ENCODE assay signal across 24 cellular contexts in genomic region chr21:32492376-32492775, GRCh38.
DNase-seq lines count a peak whose midpoint lies in the region; ATAC-seq, FAIRE-seq and TF ChIP-seq lines count a peak whose summit lies in the region.
"Had no signal": no experiment of that assay in that cellular context is flagged by ENCODE, and none has a peak within 500 bp of the region (broad histone marks: within the 10 kb centered on the region; RNA-seq: fewer than 3 reads in every experiment).

No MANE protein-coding gene starts in this region.

- DNase-seq in H1 (ENCODE audit: low read depth in 1 of 2, low spot score in 2 of 2) (no peak), SK-N-DZ (ENCODE audit: low spot score) (no peak), NCI-H2029 (lab: John Stamatoyannopoulos, UW) (no peak)
- DNase-seq in naive thymus-derived CD4-positive, alpha-beta T cell: no peak
- no peak for DNase-seq in activated T-cell treated with anti-CD3 and anti-CD28 coated beads, Interleukin-2, amount 50 U/mL, for 24 hours
- DNase-seq: ACHN; CD4-positive, alpha-beta T cell; COR-L47; DMS 273 treated with DMSO at 0.1 percent for 48 hours; DMS79 treated with DMSO at 0.1 percent for 48 hours; IMR-90; NCI-H1105; NCI-H146; NCI-H2029 treated with DMSO at 0.1 percent for 48 hours; NCI-H226; NCI-H524; NK-92 treated with Interleukin-12 subunit alpha and Interleukin-12 subunit beta, amount 100 ng/mL, for 24 hours had no signal

- H3K4me1 ChIP-seq in HUES64 (ENCODE audit: insufficient read depth, low read length) (peaks cover 28% of the 10 kb centered on the region), H1 (replicated peaks in 1 of 4; ENCODE audit: control insufficient read depth in 3 of 4, insufficient read depth in 4 of 4, low read length in 3 of 4) (peaks cover 9 to 21% (median 18%) of the 10 kb centered on the region in 4 experiments), thymus (ENCODE audit: control insufficient read depth, insufficient read depth, low read length) (peaks cover 2% of the 10 kb centered on the region)
- H3K4me1 ChIP-seq in naive thymus-derived CD4-positive, alpha-beta T cell (ENCODE audit: control insufficient read depth in 2 of 2, insufficient read depth in 2 of 2, low read length in 2 of 2): peaks cover 0 to 16% of the 10 kb centered on the region in 2 donors
- H3K4me1 ChIP-seq: BLaER1, HAP-1 had no signal

- 0 out of 2 replicates have a peak overlapping the region, but pooled peaks have one; percentile 74 for H2BK15ac ChIP-seq in H1 (ENCODE audit: low read length)

- peak overlapping the region; percentile 69; the same call in 1 of the 2 replicates for H2BK12ac ChIP-seq in H1 (ENCODE audit: low read depth, low read length)

- CTCF ChIA-PET in H1 (lab: Charles Lee; ENCODE audit: partially characterized antibody): interaction anchor here (0.8 to 1.5 kb wide), 3 partner anchors 9 to 90 kb away, joined by 3 to 4 read pairs (median 4); no protein-coding TSS in a partner anchor
- CTCF ChIA-PET in naive thymus-derived CD4-positive, alpha-beta T cell (lab: Charles Lee): no interaction called here

- H3K36me3 ChIP-seq in HUES64 (ENCODE audit: insufficient read depth, low read length) (no peaks in the 10 kb centered on the region), H1 (ENCODE audit: control insufficient read depth in 2 of 4, insufficient read depth in 4 of 4, low read length in 3 of 4) (no peaks in the 10 kb centered on the region), thymus (ENCODE audit: control insufficient read depth, insufficient read depth) (no peaks in the 10 kb centered on the region)
- H3K36me3 ChIP-seq in naive thymus-derived CD4-positive, alpha-beta T cell (ENCODE audit: control insufficient read depth in 2 of 3, insufficient read depth in 3 of 3, low read length in 3 of 3): no peaks in the 10 kb centered on the region
- H3K36me3 ChIP-seq: BLaER1, HAP-1 had no signal

- no peak for TF ChIP-seq EP300 in H1 (IDR thresholded peaks at IDR 0.05; ENCODE audit: borderline replicate concordance in 1 of 2, low read depth in 2 of 2, low read length in 2 of 2)

- H3K4me1 Mint-ChIP-seq in naive thymus-derived CD4-positive, alpha-beta T cell: peaks cover 0 to 11% (median 5%) of the 10 kb centered on the region in 7 donors
- peaks cover 27% of the 10 kb centered on the region for H3K4me1 Mint-ChIP-seq in activated T-cell treated with anti-CD3 and anti-CD28 coated beads, Interleukin-2, amount 50 U/mL, for 24 hours (ENCODE audit: low read depth)

- no peak overlapping the region for H2AFZ ChIP-seq in H1 (ENCODE audit: low read length)

- no peak overlapping the region for H3K56ac ChIP-seq in H1 (replicated peaks; ENCODE audit: insufficient read length, low read depth, low read length)

- H3K27me3 Mint-ChIP-seq in naive thymus-derived CD4-positive, alpha-beta T cell: no peaks in the 10 kb centered on the region
- H3K27me3 Mint-ChIP-seq in activated T-cell treated with anti-CD3 and anti-CD28 coated beads, Interleukin-2, amount 50 U/mL, for 24 hours: no peaks in the 10 kb centered on the region
- H3K27me3 Mint-ChIP-seq: CD4-positive, alpha-beta T cell had no signal

- no peak overlapping the region for H3K23ac ChIP-seq in H1 (ENCODE audit: insufficient read length)

- ATAC-seq in naive thymus-derived CD4-positive, alpha-beta T cell: no peak
- ATAC-seq in HG02610 (IDR thresholded peaks at IDR 0.05; ENCODE audit: unreplicated experiment): no peak

- no peak for TF ChIP-seq CTCF in H1 (IDR thresholded peaks at IDR 0.05; ENCODE audit: control extremely low read depth in 1 of 3, insufficient read depth in 1 of 3, low read depth in 1 of 3, low read length in 3 of 3)

- H3K4me3 Mint-ChIP-seq in naive thymus-derived CD4-positive, alpha-beta T cell: no peak overlapping the region
- H3K4me3 Mint-ChIP-seq in activated T-cell treated with anti-CD3 and anti-CD28 coated beads, Interleukin-2, amount 50 U/mL, for 24 hours: no peak overlapping the region
- H3K4me3 Mint-ChIP-seq: CD4-positive, alpha-beta T cell had no signal

- peak overlapping the region; percentile 32; the same call in 1 of the 2 replicates for H2BK5ac ChIP-seq in H1 (ENCODE audit: low read depth, low read length)

- 85% methylated on average over 3 of the region's 3 CpGs for WGBS in HUES64
- WGBS in H1 (ENCODE audit: extremely low coverage in 1 of 2, insufficient coverage in 1 of 2, insufficient read length in 1 of 2, insufficient replicate concordance in 2 of 2, low coverage in 1 of 2, low lambda C conversion rate in 2 of 2, missing lambda C conversion rate in 1 of 2), 2 experiments: 72% methylated on average over 3 of the region's 3 CpGs; no CpG with 5 or more reads in 1 of the 2 experiments
- WGBS in thymus: 92% methylated on average over 3 of the region's 3 CpGs

- TF ChIP-seq RAD21 in H1 (IDR thresholded peaks at IDR 0.05 in 1 of 2, conservative IDR thresholded peaks at IDR 0.05 in 1 of 2; ENCODE audit: low read depth in 2 of 2, low read length in 2 of 2): no peak

- H2AK5ac ChIP-seq in H1 (ENCODE audit: low read depth, low read length): peak overlapping the region; percentile 25; the same call in 1 of the 2 replicates

- peak overlapping the region; percentile 80 for H3K27ac ChIP-seq in HUES64 (ENCODE audit: low read depth, low read length)
- H3K27ac ChIP-seq in H1 (ENCODE audit: low read depth, low read length): no peak overlapping the region
- peak overlapping the region; percentile 24 for H3K27ac ChIP-seq in naive thymus-derived CD4-positive, alpha-beta T cell (ENCODE audit: low read depth, low read length)
- peak overlapping the region; percentile 74 for H3K27ac ChIP-seq in thymus (ENCODE audit: low read depth)
- H3K27ac ChIP-seq: BLaER1, KMS-11 had no signal

- POLR2A ChIA-PET in H1 (lab: Charles Lee; ENCODE audit: partially characterized antibody): interaction anchor here (1.5 kb wide), 1 partner anchor 9 kb away, joined by 4 read pairs; no protein-coding TSS in a partner anchor
- POLR2A ChIA-PET in naive thymus-derived CD4-positive, alpha-beta T cell (lab: Charles Lee): no interaction called here

- peak overlapping the region; percentile 67 for H4K91ac ChIP-seq in H1 (replicated peaks; ENCODE audit: insufficient read length, low read length)

- H3K27me3 ChIP-seq in HUES64 (ENCODE audit: insufficient read depth, low read length): no peaks in the 10 kb centered on the region
- H3K27me3 ChIP-seq in H1 (replicated peaks in 1 of 4; ENCODE audit: control insufficient read depth in 3 of 4, extremely low read depth in 1 of 4, insufficient read depth in 3 of 4, low read length in 3 of 4): no peaks in the 10 kb centered on the region
- no peaks in the 10 kb centered on the region for H3K27me3 ChIP-seq in naive thymus-derived CD4-positive, alpha-beta T cell (ENCODE audit: control insufficient read depth in 2 of 2, insufficient read depth in 2 of 2, low read length in 2 of 2)
- H3K27me3 ChIP-seq in thymus (ENCODE audit: control insufficient read depth, insufficient read depth): no peaks in the 10 kb centered on the region
- H3K27me3 ChIP-seq: BLaER1 had no signal

- peaks cover 6 to 31% (median 23%) of the 10 kb centered on the region in 5 donors for H3K36me3 Mint-ChIP-seq in naive thymus-derived CD4-positive, alpha-beta T cell
- peaks cover 46% of the 10 kb centered on the region for H3K36me3 Mint-ChIP-seq in activated T-cell treated with anti-CD3 and anti-CD28 coated beads, Interleukin-2, amount 50 U/mL, for 24 hours (ENCODE audit: low read depth)

- H3K79me2 ChIP-seq in H1 (ENCODE audit: control insufficient read depth in 1 of 2, insufficient read depth in 2 of 2, low read length in 2 of 2): no peaks in the 10 kb centered on the region

- no peak for TF ChIP-seq POLR2A in H1 (IDR thresholded peaks at IDR 0.05; ENCODE audit: control extremely low read depth in 1 of 2, low read depth in 2 of 2, low read length in 2 of 2)

- peak overlapping the region; percentile 35 to 51; a peak in 3 of 4 replicates for H3K4me2 ChIP-seq in H1 (ENCODE audit: insufficient read depth in 1 of 2, low read depth in 2 of 2, low read length in 2 of 2)
- H3K4me2 ChIP-seq: BLaER1, KMS-11 had no signal

- H3K9ac ChIP-seq in HUES64 (ENCODE audit: low read depth, low read length) (peak overlapping the region; percentile 15; the same call in 1 of the 2 replicates), H1 (replicated peaks in 1 of 4; ENCODE audit: extremely low read depth in 1 of 4, low read depth in 3 of 4, low read length in 3 of 4) (no peak overlapping the region)
- H3K9ac ChIP-seq: BLaER1, KMS-11 had no signal

- no peaks in the 10 kb centered on the region for H3K79me1 ChIP-seq in H1 (ENCODE audit: low read depth, low read length)

- no peak for FAIRE-seq in H1 (lab: Jason Lieb, UNC)
- FAIRE-seq: GM12891 had no signal

- H3K14ac ChIP-seq in H1 (ENCODE audit: insufficient read length): no peak overlapping the region

- no peak overlapping the region for H3K27ac Mint-ChIP-seq in naive thymus-derived CD4-positive, alpha-beta T cell
- no peak overlapping the region for H3K27ac Mint-ChIP-seq in activated T-cell treated with anti-CD3 and anti-CD28 coated beads, Interleukin-2, amount 50 U/mL, for 24 hours
- H3K27ac Mint-ChIP-seq: CD4-positive, alpha-beta T cell had no signal

- H3K23me2 ChIP-seq in H1 (ENCODE audit: low read depth, low read length): no peaks in the 10 kb centered on the region

- H3K9me3 ChIP-seq in HUES64 (ENCODE audit: insufficient read depth, low read depth, low read length) (no peaks in the 10 kb centered on the region), H1 (ENCODE audit: insufficient read depth in 2 of 2, low read depth in 1 of 2, low read length in 1 of 2) (no peaks in the 10 kb centered on the region), thymus (ENCODE audit: control insufficient read depth) (no peaks in the 10 kb centered on the region)
- no peaks in the 10 kb centered on the region for H3K9me3 ChIP-seq in naive thymus-derived CD4-positive, alpha-beta T cell (ENCODE audit: control insufficient read depth in 2 of 3, low read length in 3 of 3)
- H3K9me3 ChIP-seq: BLaER1, HAP-1 had no signal

- no peak overlapping the region for H4K8ac ChIP-seq in H1 (ENCODE audit: extremely low read depth, insufficient read depth, low read length)

- H4K5ac ChIP-seq in H1 (ENCODE audit: insufficient read length, low read depth, low read length): peak overlapping the region; percentile 23

- peak overlapping the region; percentile 50 for H3K4ac ChIP-seq in H1 (replicated peaks; ENCODE audit: insufficient read length, low read depth, low read length)

- H3K4me3 ChIP-seq in HUES64 (ENCODE audit: low read length) (no peak overlapping the region), H1 (ENCODE audit: extremely low read depth in 1 of 4, insufficient read depth in 2 of 4, low read depth in 3 of 4, low read length in 4 of 4) (no peak overlapping the region), thymus (ENCODE audit: low read length) (no peak overlapping the region)
- H3K4me3 ChIP-seq in naive thymus-derived CD4-positive, alpha-beta T cell (ENCODE audit: low read length): no peak overlapping the region
- H3K4me3 ChIP-seq: BLaER1, HAP-1 had no signal

- H4K20me1 ChIP-seq in H1 (replicated peaks in 1 of 2; ENCODE audit: control insufficient read depth in 1 of 2, insufficient read depth in 2 of 2, low read length in 2 of 2): no peaks in the 10 kb centered on the region
- H4K20me1 ChIP-seq: BLaER1 had no signal

- peak overlapping the region; percentile 57 for H2BK120ac ChIP-seq in H1 (replicated peaks; ENCODE audit: low read depth, low read length)

- H2BK20ac ChIP-seq in H1 (ENCODE audit: low read length): peak overlapping the region; percentile 98

- peaks cover 0 to 7% (median 0%) of the 10 kb centered on the region in 11 donors for H3K9me3 Mint-ChIP-seq in naive thymus-derived CD4-positive, alpha-beta T cell
- no peaks in the 10 kb centered on the region for H3K9me3 Mint-ChIP-seq in activated T-cell treated with anti-CD3 and anti-CD28 coated beads, Interleukin-2, amount 50 U/mL, for 24 hours
- H3K9me3 Mint-ChIP-seq: CD4-positive, alpha-beta T cell had no signal

- intact Hi-C loops in naive thymus-derived CD4-positive, alpha-beta T cell (cut with micrococcal nuclease): loop anchor here in 1 of 2 donors (2.0 to 5.0 kb wide), 2 partner anchors 76 to 80 kb away; partner anchors contain the start of gene EVA1C

- H3K18ac ChIP-seq in H1 (ENCODE audit: extremely low read depth, low read length): peak overlapping the region; percentile 65
